20 cellular contexts compared by ENCODE assay signal in the genomic region with DNA sequence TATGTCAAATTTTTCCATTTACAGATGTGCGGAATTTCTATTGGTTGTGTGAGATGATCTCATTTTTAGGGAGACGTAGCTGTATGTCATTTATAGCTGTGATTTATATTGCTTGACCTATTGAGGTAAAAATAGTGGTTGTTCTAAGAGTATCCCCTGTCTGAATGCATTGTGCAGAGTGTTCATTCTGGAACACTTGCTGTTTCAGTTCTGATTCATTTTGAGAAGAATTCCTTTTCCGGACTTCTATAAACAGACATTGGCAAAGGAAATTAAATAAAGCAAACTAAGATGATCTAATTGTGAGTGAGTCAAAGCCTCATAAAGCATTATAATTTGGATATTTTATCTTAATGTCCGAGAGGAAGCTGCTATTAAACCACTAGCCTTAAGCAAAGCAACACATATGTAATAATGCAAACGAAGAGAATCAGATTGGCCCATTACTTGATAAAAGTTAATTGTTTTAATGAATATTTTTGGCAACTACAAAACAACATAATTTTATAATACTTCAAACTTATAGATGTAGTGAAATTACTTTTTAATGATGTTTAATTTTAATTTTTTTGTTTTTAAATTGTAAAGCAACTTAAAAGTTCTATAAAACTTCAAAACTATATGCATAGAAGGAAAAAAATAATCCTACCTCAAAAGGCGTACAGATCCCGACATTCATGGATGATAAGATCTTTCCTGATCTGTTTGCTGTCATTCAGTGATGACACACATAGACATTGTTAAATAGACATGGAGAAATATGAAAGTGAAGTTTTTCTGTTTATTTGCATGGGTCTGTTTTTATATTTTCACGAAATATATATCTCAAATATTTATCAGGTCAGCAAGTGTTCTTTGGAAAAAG.
A peak's percentile ranks its signal among the peaks of the same experiment; 100 is the strongest.
DNase-seq lines count a peak whose midpoint lies in the region; ATAC-seq and FAIRE-seq lines count a peak whose summit lies in the region.
"Had no signal": no experiment of that assay in that cellular context is flagged by ENCODE, and none has a peak within 500 bp of the region (broad histone marks: within the 10 kb centered on the region; RNA-seq: fewer than 3 reads in every experiment).

No MANE protein-coding gene starts in this region.

- DNase-seq in NCI-H82 treated with DMSO at 0.1 percent for 48 hours (lab: John Stamatoyannopoulos, UW; ENCODE audit: unreplicated experiment) (peak; percentile 43), NCI-H82 (lab: John Stamatoyannopoulos, UW) (no peak), astrocyte of the hippocampus (ENCODE audit: low read depth, low spot score) (peak; percentile 48), frontal cortex (ENCODE audit: low spot score in 2 of 2) (no peak), LoVo (ENCODE audit: low spot score) (no peak)
- DNase-seq: activated CD8-positive, alpha-beta memory T cell treated with anti-CD3 and anti-CD28 coated beads, Interleukin-2, amount 10 ng/mL, durations not matched to agents 7 days and 5 days; activated naive CD4-positive, alpha-beta T cell; DMS79 treated with DMSO at 0.1 percent for 48 hours; effector memory CD8-positive, alpha-beta T cell; glutamatergic neuron; Karpas-422; mesendoderm; NCI-H510A; stimulated activated CD4-positive, alpha-beta T cell treated with anti-CD3 and anti-CD28 coated beads, Interleukin-4, amount 100 ng/mL, for 4 hours; SW 1271 had no signal

- ATAC-seq in GM21447 (IDR thresholded peaks at IDR 0.05; ENCODE audit: unreplicated experiment) = no peak
- ATAC-seq in GM21381 (IDR thresholded peaks at IDR 0.05; ENCODE audit: unreplicated experiment) = no peak
- no peak for ATAC-seq in GM21526 (IDR thresholded peaks at IDR 0.05; ENCODE audit: low FRiP score, unreplicated experiment)
- ATAC-seq: activated CD4-positive, CD25-positive, alpha-beta regulatory T cell treated with anti-CD3 and anti-CD28 coated beads, Interleukin-2, amount 50 U/mL, for 24 hours; activated CD8-positive, alpha-beta memory T cell treated with anti-CD3 and anti-CD28 coated beads, Interleukin-2, amount 10 ng/mL, durations not matched to agents 7 days and 5 days; effector memory CD8-positive, alpha-beta T cell; GM23338 had no signal

- FAIRE-seq in frontal cortex (lab: Jason Lieb, UNC) = peak; percentile 34

Comparison
In these comparisons a context has a peak if more than half of its experiments do, and no peak if none do; other contexts are left out.
1. DNase-seq: peak in NCI-H82 treated with DMSO at 0.1 percent for 48 hours (single experiment) and astrocyte of the hippocampus (single experiment); none in NCI-H82 (single experiment), frontal cortex (0 of 2) and LoVo (single experiment).